Comparison of ENCODE assay signal across 3 cellular contexts in the genomic region with DNA sequence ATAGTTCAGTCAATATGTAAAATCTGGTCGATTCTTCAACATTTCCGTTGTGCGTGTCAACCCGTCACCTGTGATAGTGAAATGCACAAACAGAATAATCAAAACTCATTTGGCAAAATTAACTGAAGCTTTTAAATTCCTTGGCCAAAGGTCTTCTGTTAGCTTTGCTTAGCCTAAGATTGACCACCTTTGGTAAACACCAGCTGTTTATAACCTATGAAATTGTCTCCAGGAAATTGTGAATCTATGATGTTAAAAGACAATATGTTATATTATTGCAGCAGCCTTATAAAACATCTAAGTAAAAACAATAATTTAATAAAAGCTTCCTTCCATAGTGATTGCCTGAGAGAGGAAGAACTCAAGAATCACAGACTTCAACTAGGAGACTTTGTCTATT.
"Had no signal": no experiment of that assay in that cellular context is flagged by ENCODE, and none has a peak within 500 bp of the region (broad histone marks: within the 10 kb centered on the region; RNA-seq: fewer than 3 reads in every experiment).

No MANE protein-coding gene starts in this region.

- DNase-seq: GDM1, GF-D8 had no signal

- ATAC-seq: GM12878 had no signal

- H3K4me3 ChIP-seq: GM12878 had no signal
